16 cellular contexts compared by ENCODE assay signal in genomic region chr7:115094163-115094562, GRCh38.
DNase-seq lines count a peak whose midpoint lies in the region; TF ChIP-seq lines count a peak whose summit lies in the region.
"Had no signal": no experiment of that assay in that cellular context is flagged by ENCODE, and none has a peak within 500 bp of the region (broad histone marks: within the 10 kb centered on the region; RNA-seq: fewer than 3 reads in every experiment).

No MANE protein-coding gene starts in this region.

- H4K20me1 ChIP-seq in neural progenitor cell (ENCODE audit: low read depth), result no peaks in the 10 kb centered on the region

- TF ChIP-seq POLR2A in NB4 (IDR thresholded peaks at IDR 0.05; ENCODE audit: extremely low read depth, insufficient read length), result no peak

- H3K4me3 ChIP-seq in NB4 (ENCODE audit: low read depth, low read length) (no peak overlapping the region), epithelial cell of esophagus (ENCODE audit: low read length) (no peak overlapping the region), neural progenitor cell (no peak overlapping the region)
- H3K4me3 ChIP-seq: A549, PC-9, SK-N-MC had no signal

- no peak overlapping the region for H3K27ac Mint-ChIP-seq in neural progenitor cell

- H3K9ac ChIP-seq in neural progenitor cell, result no peak overlapping the region

- no peaks in the 10 kb centered on the region for H3K27me3 ChIP-seq in neural progenitor cell

- H3F3A ChIP-seq in neural progenitor cell (ENCODE audit: low read depth), result no peaks in the 10 kb centered on the region

- H2AFZ ChIP-seq in neural progenitor cell (replicated peaks), result peak overlapping the region; percentile 14

- H3K4me1 ChIP-seq in neural progenitor cell, result no peaks in the 10 kb centered on the region
- H3K4me1 ChIP-seq: A549, Caco-2 had no signal

- H3K36me3 Mint-ChIP-seq in neural progenitor cell, result no peaks in the 10 kb centered on the region

- DNase-seq in Daoy (ENCODE audit: low read depth), result peak; percentile 62
- DNase-seq in NB4 (ENCODE audit: low read depth), result peak; percentile 13
- DNase-seq in epithelial cell of esophagus (ENCODE audit: low read depth), result peak; percentile 22
- no peak for DNase-seq in neural progenitor cell (ENCODE audit: low spot score)
- no peak for DNase-seq in NOMO-1 (lab: John Stamatoyannopoulos, UW; ENCODE audit: unreplicated experiment in 2 of 2)
- no peak for DNase-seq in activated T-cell treated with anti-CD3 and anti-CD28 coated beads, Interleukin-2, amount 50 U/mL, for 1 hour
- DNase-seq in NCI-H774 (lab: John Stamatoyannopoulos, UW), result no peak
- DNase-seq in NCI-H2196 (lab: John Stamatoyannopoulos, UW; ENCODE audit: unreplicated experiment), result no peak
- DNase-seq: AML-193, Caco-2, H7, NCI-H1436 treated with DMSO at 0.1 percent for 48 hours, NCI-H69, PC-9 had no signal

- no peaks in the 10 kb centered on the region for H3K36me3 ChIP-seq in neural progenitor cell

- H3K4me3 Mint-ChIP-seq in neural progenitor cell, result no peak overlapping the region

- no peaks in the 10 kb centered on the region for H3K9me3 Mint-ChIP-seq in neural progenitor cell

- no peak overlapping the region for H3K4me2 ChIP-seq in neural progenitor cell
- H3K4me2 ChIP-seq: A549, PC-9 had no signal

- H3K9me3 ChIP-seq in neural progenitor cell (ENCODE audit: low read depth), result no peaks in the 10 kb centered on the region
- H3K9me3 ChIP-seq: A549, Caco-2 had no signal

- H3K27ac ChIP-seq in neural progenitor cell, result no peak overlapping the region
- H3K27ac ChIP-seq: A549, PC-9, SK-N-MC had no signal

- peaks cover 13% of the 10 kb centered on the region for H3K4me1 Mint-ChIP-seq in neural progenitor cell

- peaks cover 2% of the 10 kb centered on the region for H3K27me3 Mint-ChIP-seq in neural progenitor cell (ENCODE audit: insufficient read depth, low read depth)

- TF ChIP-seq CTCF in NB4 (IDR thresholded peaks at IDR 0.05; ENCODE audit: low read depth, low read length) (no peak), epithelial cell of esophagus (IDR thresholded peaks at IDR 0.05; ENCODE audit: insufficient read depth, low read depth, low read length, missing control alignments) (no peak), neural progenitor cell (IDR thresholded peaks at IDR 0.05) (no peak)

- H3K79me2 ChIP-seq in neural progenitor cell (ENCODE audit: low read depth), result no peaks in the 10 kb centered on the region

Comparison
In these comparisons a context has a peak if more than half of its experiments do, and no peak if none do; other contexts are left out.
1. DNase-seq: peak in Daoy (single experiment), NB4 (single experiment) and epithelial cell of esophagus (single experiment); none in neural progenitor cell (single experiment), NOMO-1 (0 of 2), activated T-cell treated with anti-CD3 and anti-CD28 coated beads, Interleukin-2, amount 50 U/mL, for 1 hour (single experiment), NCI-H774 (single experiment) and NCI-H2196 (single experiment).